ENCODE assay signal across 22 cellular contexts in the genomic region with DNA sequence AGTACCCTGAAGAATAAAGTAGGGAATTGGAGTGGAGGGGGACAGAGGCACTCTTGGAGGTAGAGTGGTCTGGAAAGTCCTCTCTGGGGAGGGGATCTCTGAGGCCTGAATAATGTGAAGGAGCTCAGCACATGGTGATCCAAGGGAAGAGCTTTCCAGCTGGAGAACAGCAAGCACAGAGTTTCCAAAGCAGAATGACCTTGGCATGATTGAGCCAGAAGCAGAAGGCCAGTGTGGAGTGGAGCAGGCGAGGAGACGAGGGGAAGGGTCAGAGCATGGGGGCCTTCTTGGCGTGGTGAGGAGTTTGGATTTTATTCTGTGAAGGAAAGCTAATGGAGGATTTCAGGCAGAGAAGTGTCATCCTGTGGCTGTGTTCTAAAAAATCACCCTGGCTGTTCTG. TPM values are rescaled to one million over a fixed set of nuclear protein-coding genes. Genes with fewer than 3 reads are reported as not detected.
DNase-seq lines count a peak whose midpoint lies in the region; ATAC-seq, FAIRE-seq and TF ChIP-seq lines count a peak whose summit lies in the region.
"Had no signal": no experiment of that assay in that cellular context is flagged by ENCODE, and none has a peak within 500 bp of the region (broad histone marks: within the 10 kb centered on the region; RNA-seq: fewer than 3 reads in every experiment).

No MANE protein-coding gene starts in this region.

- in situ Hi-C loops in K562 (cut with MboI): no loop called here

- CTCF ChIA-PET in K562 (lab: Yijun Ruan, JAX; ENCODE audit: low intra/inter-chr PET ratio): no interaction called here

- POLR2A ChIA-PET in K562 (lab: Yijun Ruan, JAX): no interaction called here

- no peak overlapping the region for H2AFZ ChIP-seq in K562 (ENCODE audit: low read depth, low read length)

- H3K9ac ChIP-seq in K562 (ENCODE audit: insufficient read depth in 1 of 2, low read depth in 2 of 2, low read length in 2 of 2): peak overlapping the region in 1 of 2 experiments; percentile 42; a peak in 1 of 4 replicates
- H3K9ac ChIP-seq: BLaER1 treated with 17β-estradiol and CSF1 and Interleukin-3, amounts not matched to agents 10 nM and 100 nM had no signal

- peak overlapping the region in 1 of 12 donors; percentile 0 for H3K27ac ChIP-seq in heart left ventricle
- H3K27ac ChIP-seq in right cardiac atrium (ENCODE audit: low read length): no peak overlapping the region
- H3K27ac ChIP-seq in K562 (ENCODE audit: extremely low read depth, low read depth, low read length): no peak overlapping the region
- H3K27ac ChIP-seq in psoas muscle: no peak overlapping the region
- H3K27ac ChIP-seq: 22Rv1; A549; BLaER1 treated with 17β-estradiol and CSF1 and Interleukin-3, amounts not matched to agents 10 nM and 100 nM; C4-2B had no signal

- no TSS peak for BruUV-seq in K562 (replicated peaks; lab: Mats Ljungman, UMichigan)

- ATAC-seq in Right ventricle myocardium inferior (peak; percentile 70), heart left ventricle (peak in 3 of 4 donors; percentile 39 to 73 (median 44)), right cardiac atrium (no peak), K562 (no peak), psoas muscle (peak in 3 of 4 donors; percentile 47 to 52 (median 51)), GM18519 (IDR thresholded peaks at IDR 0.05; ENCODE audit: low FRiP score, unreplicated experiment) (no peak)
- ATAC-seq: A549; CD8-positive, alpha-beta T cell had no signal

- no peaks in the 10 kb centered on the region for H3K9me1 ChIP-seq in K562 (ENCODE audit: control insufficient read depth, insufficient read depth, low read length)

- no peaks in the 10 kb centered on the region; the same call in 1 of the 2 replicates for H4K20me1 ChIP-seq in K562 (replicated peaks; ENCODE audit: control insufficient read depth, insufficient read depth, low read length)

- TF ChIP-seq CTCF in heart left ventricle (IDR thresholded peaks at IDR 0.05) (no peak), K562 (IDR thresholded peaks at IDR 0.05 in 2 of 3, conservative IDR thresholded peaks at IDR 0.05 in 1 of 3; ENCODE audit: insufficient read depth in 2 of 3, low read depth in 1 of 3, low read length in 3 of 3) (no peak), psoas muscle (IDR thresholded peaks at IDR 0.05) (no peak)

- FAIRE-seq in K562 (lab: Jason Lieb, UNC): no peak
- FAIRE-seq: A549, D721Med, G401.6 had no signal

- WGBS in heart left ventricle, 4 donors: 61 to 90% (median 72%) methylated on average over 3 of the region's 3 CpGs
- 81% methylated on average over 3 of the region's 3 CpGs for WGBS in right cardiac atrium
- 90% methylated on average over 3 of the region's 3 CpGs for WGBS in K562 (ENCODE audit: insufficient coverage, low coverage, missing lambda C conversion rate)
- 58% methylated on average over 3 of the region's 3 CpGs for WGBS in psoas muscle, 3 donors

- intact Hi-C loops in Right ventricle myocardium inferior (cut with DNase I): no loop called here
- intact Hi-C loops in cardiac septum (cut with DNase I): loop anchor here (10.0 kb wide), 1 partner anchor 282 kb away; no protein-coding TSS in a partner anchor
- intact Hi-C loops in heart left ventricle (cut with DNase I): loop anchor here in 2 of 10 donors (5.0 to 10.0 kb wide), 2 partner anchors 279 to 282 kb away; no protein-coding TSS in a partner anchor
- intact Hi-C loops in right cardiac atrium (cut with DNase I): no loop called here
- intact Hi-C loops in K562 (cut with micrococcal nuclease): no loop called here
- intact Hi-C loops in psoas muscle (cut with DNase I): loop anchor here in 1 of 2 donors (10.0 kb wide), 1 partner anchor 422 kb away; no protein-coding TSS in a partner anchor

- TF ChIP-seq EP300 in K562 (IDR thresholded peaks at IDR 0.05; ENCODE audit: low read length): no peak

- H3K4me3 ChIP-seq in heart left ventricle (no peak overlapping the region), right cardiac atrium (ENCODE audit: low read length) (no peak overlapping the region), K562 (no peak overlapping the region), psoas muscle (no peak overlapping the region)
- H3K4me3 ChIP-seq: A549; BLaER1 treated with 17β-estradiol and CSF1 and Interleukin-3, amounts not matched to agents 10 nM and 100 nM had no signal

- no peaks in the 10 kb centered on the region for H3K27me3 ChIP-seq in heart left ventricle
- H3K27me3 ChIP-seq in right cardiac atrium (ENCODE audit: control insufficient read depth, insufficient read depth): no peaks in the 10 kb centered on the region
- H3K27me3 ChIP-seq in K562 (ENCODE audit: control insufficient read depth in 2 of 2, insufficient read depth in 2 of 2, low read length in 2 of 2): no peaks in the 10 kb centered on the region
- H3K27me3 ChIP-seq in psoas muscle (ENCODE audit: insufficient read depth in 3 of 3, low read length in 2 of 3): no peaks in the 10 kb centered on the region
- H3K27me3 ChIP-seq: BLaER1 treated with 17β-estradiol and CSF1 and Interleukin-3, amounts not matched to agents 10 nM and 100 nM had no signal

- TF ChIP-seq POLR2A in heart left ventricle (IDR thresholded peaks at IDR 0.05) (no peak), K562 (conservative IDR thresholded peaks at IDR 0.05) (no peak)

- TF ChIP-seq RAD21 in K562 (CRISPR knock-in tag; conservative IDR thresholded peaks at IDR 0.05 in 1 of 2, IDR thresholded peaks at IDR 0.05 in 1 of 2): no peak

- H3K36me3 ChIP-seq in heart left ventricle (peaks cover 0 to 76% (median 54%) of the 10 kb centered on the region in 9 donors), K562 (ENCODE audit: control insufficient read depth, insufficient read depth, low read length) (peaks cover 78% of the 10 kb centered on the region), psoas muscle (ENCODE audit: insufficient read depth in 1 of 2, low read depth in 1 of 2) (peaks cover 0 to 75% of the 10 kb centered on the region in 2 donors)

- no peak for DNase-seq in Right ventricle myocardium inferior (ENCODE audit: missing footprints)
- no peak for DNase-seq in cardiac septum (ENCODE audit: low spot score)
- no peak for DNase-seq in heart left ventricle
- no peak for DNase-seq in right cardiac atrium
- no peak for DNase-seq in K562 (ENCODE audit: extremely low read depth in 1 of 4, low spot score in 3 of 4)
- no peak for DNase-seq in psoas muscle
- DNase-seq in mesenteric fat pad (ENCODE audit: low spot score): no peak
- DNase-seq: AML-193; Caco-2; Calu3; CD4-positive, alpha-beta T cell; CD8-positive, alpha-beta T cell; DMS79 treated with DMSO at 0.1 percent for 48 hours; GF-D8 had no signal

- no peaks in the 10 kb centered on the region for H3K79me2 ChIP-seq in K562 (ENCODE audit: control insufficient read depth, insufficient read depth, low read length)

- H3K4me1 ChIP-seq in heart left ventricle (no peaks in the 10 kb centered on the region), right cardiac atrium (ENCODE audit: control insufficient read depth, insufficient read depth, low read length) (no peaks in the 10 kb centered on the region), K562 (replicated peaks in 1 of 2; ENCODE audit: control insufficient read depth in 2 of 2, insufficient read depth in 2 of 2, low read length in 2 of 2) (no peaks in the 10 kb centered on the region; a peak in 1 of 5 replicates), psoas muscle (peaks cover 6% of the 10 kb centered on the region)
- H3K4me1 ChIP-seq: BLaER1 treated with 17β-estradiol and CSF1 and Interleukin-3, amounts not matched to agents 10 nM and 100 nM; Caco-2 had no signal

- H3K9me3 ChIP-seq in heart left ventricle (no peaks in the 10 kb centered on the region), right cardiac atrium (ENCODE audit: control insufficient read depth, low read length) (no peaks in the 10 kb centered on the region), K562 (replicated peaks; ENCODE audit: control insufficient read depth, insufficient read depth, low read depth, low read length) (no peaks in the 10 kb centered on the region), psoas muscle (no peaks in the 10 kb centered on the region)
- H3K9me3 ChIP-seq: A549; BLaER1 treated with 17β-estradiol and CSF1 and Interleukin-3, amounts not matched to agents 10 nM and 100 nM; Caco-2 had no signal

- H3K4me2 ChIP-seq in K562 (ENCODE audit: insufficient read depth, low read length): no peak overlapping the region
- H3K4me2 ChIP-seq: A549; BLaER1 treated with 17β-estradiol and CSF1 and Interleukin-3, amounts not matched to agents 10 nM and 100 nM had no signal

RNA-seq across cellular contexts. Expression of gene PCBD2, which starts 8.3 kb away (rescaled TPM):
- total RNA-seq in Right ventricle myocardium inferior (24.7 TPM), cardiac septum (21.2 TPM), heart left ventricle (10 to 100 TPM; 14.0 to 31.6 (median 21.2) TPM), right cardiac atrium (10 to 100 TPM; 13.6 to 17.5 (median 14.9) TPM), K562 (2014; rRNA removed) (5.2 and 8.9 TPM in 2 replicates), K562 (2014; rRNA removed; fragmentation: Illumina TruSeq; extraction: Trizol) (8.0 and 8.4 TPM in 2 replicates), K562 (2015; rRNA removed; fragmentation: Illumina TruSeq; extraction: Trizol) (6.7 and 6.8 TPM in 2 replicates), K562 (2021) (8.0 and 10.4 TPM in 2 replicates), psoas muscle (10 to 100 TPM; 23.8 to 29.9 (median 26.0) TPM), mesenteric fat pad (10.7 TPM)
- polyA plus RNA-seq in heart left ventricle (10 to 100 TPM in 1 of 2 donors, 1 to 10 TPM in 1; 9.1 to 10.4 TPM), right cardiac atrium (11.7 TPM), K562 (2011; rRNA removed) (13.8 and 15.4 TPM in 2 replicates), K562 (2014; fragmentation: Illumina TruSeq; extraction: Trizol) (6.8 and 7.0 TPM in 2 replicates), K562 (2014; fragmentation: Nextera tagmentation; extraction: Ambion mirVana) (1 to 10 TPM; 7.1 to 7.8 TPM), K562 (2014; rRNA removed) (8.0 and 10.7 TPM in 2 replicates), psoas muscle (10 to 100 TPM in 2 of 3 donors, 1 to 10 TPM in 1; 8.9 to 21.1 (median 14.0) TPM)
- total RNA-seq in K562 (2011; cell fraction: chromatin; rRNA removed; ENCODE audit: low replicate concordance): 16.5 and 20.4 TPM in 2 replicates
- 7.8 and 9.9 TPM in 2 replicates for total RNA-seq in K562 (2011; cell fraction: nucleolus; rRNA removed)
- total RNA-seq in K562 (2011; cell fraction: nucleoplasm; rRNA removed): 19.7 and 32.0 TPM in 2 replicates
- polyA plus RNA-seq in K562 (2011; cell fraction: cytosol; rRNA removed): 5.9 and 10.1 TPM in 2 replicates
- 8.4 and 12.2 TPM in 2 replicates for polyA plus RNA-seq in K562 (2011; cell fraction: nucleus; rRNA removed)
- polyA plus RNA-seq in K562 (2012): 7.2 and 8.8 TPM in 2 replicates
- polyA minus RNA-seq in K562 (2011; rRNA and poly(A)+ RNA removed): 5.7 and 8.1 TPM in 2 replicates
- 5.2 and 6.5 TPM in 2 replicates for polyA minus RNA-seq in K562 (2011; cell fraction: cytosol; rRNA and poly(A)+ RNA removed)
- polyA minus RNA-seq in K562 (2011; cell fraction: nucleus; rRNA and poly(A)+ RNA removed): 5.0 and 5.7 TPM in 2 replicates

RNA-seq across cellular contexts. Expression of gene TXNDC15, which starts 39.1 kb away (rescaled TPM):
- total RNA-seq in Right ventricle myocardium inferior (52.8 TPM), cardiac septum (46.6 TPM), heart left ventricle (10 to 100 TPM; 38.4 to 59.7 (median 55.6) TPM), right cardiac atrium (10 to 100 TPM; 59.5 to 77.0 (median 70.7) TPM), K562 (2014; rRNA removed) (10.6 and 15.4 TPM in 2 replicates), K562 (2014; rRNA removed; fragmentation: Illumina TruSeq; extraction: Trizol) (10.3 and 12.8 TPM in 2 replicates), K562 (2015; rRNA removed; fragmentation: Illumina TruSeq; extraction: Trizol) (14.6 and 14.8 TPM in 2 replicates), K562 (2021) (8.9 and 11.7 TPM in 2 replicates), psoas muscle (10 to 100 TPM; 21.1 to 32.0 (median 26.6) TPM), mesenteric fat pad (50.1 TPM)
- polyA plus RNA-seq in heart left ventricle (100 to 1,000 TPM in 1 of 2 donors, 10 to 100 TPM in 1; 46.3 to 129 TPM), right cardiac atrium (53.8 TPM), K562 (2011; rRNA removed) (10.4 and 12.3 TPM in 2 replicates), K562 (2014; fragmentation: Illumina TruSeq; extraction: Trizol) (8.6 and 12.6 TPM in 2 replicates), K562 (2014; fragmentation: Nextera tagmentation; extraction: Ambion mirVana) (1 to 10 TPM; 3.0 to 3.1 TPM), K562 (2014; rRNA removed) (14.7 and 14.9 TPM in 2 replicates), psoas muscle (10 to 100 TPM; 23.2 to 34.0 (median 28.6) TPM)
- total RNA-seq in K562 (2011; cell fraction: chromatin; rRNA removed; ENCODE audit: low replicate concordance): 19.7 and 21.9 TPM in 2 replicates
- total RNA-seq in K562 (2011; cell fraction: nucleolus; rRNA removed): 7.6 and 12.7 TPM in 2 replicates
- 15.2 and 20.8 TPM in 2 replicates for total RNA-seq in K562 (2011; cell fraction: nucleoplasm; rRNA removed)
- 10.4 and 12.4 TPM in 2 replicates for polyA plus RNA-seq in K562 (2011; cell fraction: cytosol; rRNA removed)
- polyA plus RNA-seq in K562 (2011; cell fraction: nucleus; rRNA removed): 5.8 and 7.2 TPM in 2 replicates
- polyA plus RNA-seq in K562 (2012): 7.1 and 15.0 TPM in 2 replicates
- polyA minus RNA-seq in K562 (2011; rRNA and poly(A)+ RNA removed): 14.7 and 17.0 TPM in 2 replicates
- 6.6 and 8.2 TPM in 2 replicates for polyA minus RNA-seq in K562 (2011; cell fraction: cytosol; rRNA and poly(A)+ RNA removed)
- polyA minus RNA-seq in K562 (2011; cell fraction: nucleus; rRNA and poly(A)+ RNA removed): 2.3 and 3.6 TPM in 2 replicates

RNA-seq across cellular contexts. Expression of gene CATSPER3, which starts 54.5 kb away (rescaled TPM):
- 1.1 TPM for total RNA-seq in Right ventricle myocardium inferior
- total RNA-seq in cardiac septum: 0.54 TPM
- under 1 TPM in 7 of 9 donors, not detected in 2; 0.54 to 0.98 (median 0.72) TPM for total RNA-seq in heart left ventricle
- polyA plus RNA-seq in heart left ventricle: under 1 TPM; 0.38 to 0.61 TPM
- total RNA-seq in right cardiac atrium: under 1 TPM; 0.25 to 0.59 (median 0.54) TPM
- polyA plus RNA-seq in right cardiac atrium: 0.48 TPM
- 3.2 TPM in 2 replicates for total RNA-seq in K562 (2011; cell fraction: chromatin; rRNA removed; ENCODE audit: low replicate concordance)
- total RNA-seq in K562 (2011; cell fraction: nucleolus; rRNA removed): 2.2 and 2.4 TPM in 2 replicates
- total RNA-seq in K562 (2011; cell fraction: nucleoplasm; rRNA removed): 1.5 and 1.7 TPM in 2 replicates
- total RNA-seq in K562 (2014; rRNA removed): 0.14 and 0.45 TPM in 2 replicates
- 0.22 and 0.44 TPM in 2 replicates for total RNA-seq in K562 (2014; rRNA removed; fragmentation: Illumina TruSeq; extraction: Trizol)
- 0.38 and 0.43 TPM in 2 replicates for total RNA-seq in K562 (2015; rRNA removed; fragmentation: Illumina TruSeq; extraction: Trizol)
- 0.34 and 0.49 TPM in 2 replicates for total RNA-seq in K562 (2021)
- 1.5 and 1.7 TPM in 2 replicates for polyA plus RNA-seq in K562 (2011; rRNA removed)
- 0.86 and 1.4 TPM in 2 replicates for polyA plus RNA-seq in K562 (2011; cell fraction: cytosol; rRNA removed)
- polyA plus RNA-seq in K562 (2011; cell fraction: nucleus; rRNA removed): 2.2 and 4.2 TPM in 2 replicates
- polyA plus RNA-seq in K562 (2012): 0.44 and 0.97 TPM in 2 replicates
- polyA plus RNA-seq in K562 (2014; fragmentation: Illumina TruSeq; extraction: Trizol): 0.29 and 0.37 TPM in 2 replicates
- polyA plus RNA-seq in K562 (2014; fragmentation: Nextera tagmentation; extraction: Ambion mirVana): under 1 TPM; 0.60 to 0.62 TPM
- polyA plus RNA-seq in K562 (2014; rRNA removed): 0.22 and 0.61 TPM in 2 replicates
- 1.3 and 1.8 TPM in 2 replicates for polyA minus RNA-seq in K562 (2011; rRNA and poly(A)+ RNA removed)
- not detected in 2 replicates for polyA minus RNA-seq in K562 (2011; cell fraction: cytosol; rRNA and poly(A)+ RNA removed)
- 0.94 and 1.00 TPM in 2 replicates for polyA minus RNA-seq in K562 (2011; cell fraction: nucleus; rRNA and poly(A)+ RNA removed)
- total RNA-seq in psoas muscle: 1 to 10 TPM in 3 of 4 donors, under 1 TPM in 1; 0.79 to 1.8 (median 1.2) TPM
- polyA plus RNA-seq in psoas muscle: 1 to 10 TPM in 2 of 3 donors, under 1 TPM in 1; 0.73 to 1.8 (median 1.8) TPM
- 0.61 TPM for total RNA-seq in mesenteric fat pad
- total RNA-seq: A172 had no signal

Comparison
In these comparisons a context has a peak if more than half of its experiments do, and no peak if none do; other contexts are left out.
1. ATAC-seq: peak in Right ventricle myocardium inferior (single experiment), heart left ventricle (3 of 4) and psoas muscle (3 of 4); none in right cardiac atrium (0 of 2), K562 (single experiment) and GM18519 (single experiment).